8 cellular contexts compared by ENCODE assay signal in the genomic region with DNA sequence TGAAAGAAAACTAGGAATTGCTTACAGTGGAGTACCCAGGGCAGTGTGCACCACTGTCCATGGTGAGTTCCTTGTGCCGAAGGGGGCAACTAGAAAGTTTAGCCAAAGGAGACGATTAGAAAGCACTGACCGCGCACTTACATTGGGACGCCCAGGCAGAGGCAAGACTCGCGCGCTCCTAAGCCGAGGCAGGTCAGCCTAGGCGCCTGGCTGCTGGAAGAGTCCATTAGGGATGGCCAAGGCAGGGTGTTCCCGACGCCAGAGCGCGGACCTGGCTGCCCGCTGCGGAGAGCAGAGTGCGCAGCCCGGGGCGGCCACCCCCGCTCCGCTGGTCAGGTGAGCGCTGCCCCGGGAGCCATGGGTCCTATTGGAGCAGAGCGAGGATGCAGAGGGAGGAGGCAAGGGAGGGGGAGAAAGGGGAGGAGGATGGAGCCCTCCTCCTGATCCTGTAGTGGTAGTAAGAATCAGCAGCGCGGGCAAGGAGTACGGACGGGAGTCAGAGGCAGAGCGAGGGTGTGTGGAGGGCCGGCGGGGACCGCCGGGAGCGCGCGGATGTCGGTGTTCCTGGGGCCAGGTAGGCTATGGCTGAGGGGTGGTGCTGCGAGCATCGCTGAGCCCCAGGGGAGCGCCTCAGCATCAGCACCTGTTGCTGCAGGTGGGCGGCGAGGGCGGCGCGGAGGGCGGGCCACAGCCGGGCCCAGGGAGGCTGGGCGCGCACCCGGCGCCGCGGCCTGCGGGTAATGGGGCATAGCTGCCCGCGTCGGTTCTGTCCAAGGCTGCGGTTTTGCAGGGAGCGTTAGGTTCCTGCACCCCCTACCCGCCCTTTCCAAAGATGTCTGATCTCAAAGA. TPM values are rescaled to one million over a fixed set of nuclear protein-coding genes. Genes with fewer than 3 reads are reported as not detected.
DNase-seq lines count a peak whose midpoint lies in the region; ATAC-seq and TF ChIP-seq lines count a peak whose summit lies in the region.

A gene with protein sequence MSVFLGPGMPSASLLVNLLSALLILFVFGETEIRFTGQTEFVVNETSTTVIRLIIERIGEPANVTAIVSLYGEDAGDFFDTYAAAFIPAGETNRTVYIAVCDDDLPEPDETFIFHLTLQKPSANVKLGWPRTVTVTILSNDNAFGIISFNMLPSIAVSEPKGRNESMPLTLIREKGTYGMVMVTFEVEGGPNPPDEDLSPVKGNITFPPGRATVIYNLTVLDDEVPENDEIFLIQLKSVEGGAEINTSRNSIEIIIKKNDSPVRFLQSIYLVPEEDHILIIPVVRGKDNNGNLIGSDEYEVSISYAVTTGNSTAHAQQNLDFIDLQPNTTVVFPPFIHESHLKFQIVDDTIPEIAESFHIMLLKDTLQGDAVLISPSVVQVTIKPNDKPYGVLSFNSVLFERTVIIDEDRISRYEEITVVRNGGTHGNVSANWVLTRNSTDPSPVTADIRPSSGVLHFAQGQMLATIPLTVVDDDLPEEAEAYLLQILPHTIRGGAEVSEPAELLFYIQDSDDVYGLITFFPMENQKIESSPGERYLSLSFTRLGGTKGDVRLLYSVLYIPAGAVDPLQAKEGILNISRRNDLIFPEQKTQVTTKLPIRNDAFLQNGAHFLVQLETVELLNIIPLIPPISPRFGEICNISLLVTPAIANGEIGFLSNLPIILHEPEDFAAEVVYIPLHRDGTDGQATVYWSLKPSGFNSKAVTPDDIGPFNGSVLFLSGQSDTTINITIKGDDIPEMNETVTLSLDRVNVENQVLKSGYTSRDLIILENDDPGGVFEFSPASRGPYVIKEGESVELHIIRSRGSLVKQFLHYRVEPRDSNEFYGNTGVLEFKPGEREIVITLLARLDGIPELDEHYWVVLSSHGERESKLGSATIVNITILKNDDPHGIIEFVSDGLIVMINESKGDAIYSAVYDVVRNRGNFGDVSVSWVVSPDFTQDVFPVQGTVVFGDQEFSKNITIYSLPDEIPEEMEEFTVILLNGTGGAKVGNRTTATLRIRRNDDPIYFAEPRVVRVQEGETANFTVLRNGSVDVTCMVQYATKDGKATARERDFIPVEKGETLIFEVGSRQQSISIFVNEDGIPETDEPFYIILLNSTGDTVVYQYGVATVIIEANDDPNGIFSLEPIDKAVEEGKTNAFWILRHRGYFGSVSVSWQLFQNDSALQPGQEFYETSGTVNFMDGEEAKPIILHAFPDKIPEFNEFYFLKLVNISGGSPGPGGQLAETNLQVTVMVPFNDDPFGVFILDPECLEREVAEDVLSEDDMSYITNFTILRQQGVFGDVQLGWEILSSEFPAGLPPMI (N-terminal part only) (plus strand): TSS at position 454 of the 849 bp plus-strand sequence. CDS start 99 bp downstream, at position 553.

- no peak within 1 kb of the TSS for H3K56ac ChIP-seq in IMR-90 (ENCODE audit: extremely low read depth, insufficient read depth, low read length)

- no peaks in the 10 kb centered on the region for H3K36me3 Mint-ChIP-seq in activated CD4-positive, alpha-beta T cell treated with anti-CD3 and anti-CD28 coated beads, Interleukin-2, amount 10 ng/mL, durations not matched to agents 24 days and 14 days (ENCODE audit: low read depth)
- no peaks in the 10 kb centered on the region for H3K36me3 Mint-ChIP-seq in endothelial cell (ENCODE audit: low read depth, unreplicated experiment)

- no peaks in the 10 kb centered on the region for H4K20me1 ChIP-seq in IMR-90 (ENCODE audit: insufficient read depth, low read length)

- H4K8ac ChIP-seq in IMR-90 (ENCODE audit: low read depth in 2 of 2, low read length in 2 of 2) = no peak within 1 kb of the TSS
- H4K8ac ChIP-seq in mesenchymal stem cell (ENCODE audit: low read length) = no peak within 1 kb of the TSS

- H4K5ac ChIP-seq in IMR-90 (ENCODE audit: low read depth, low read length) = no peak within 1 kb of the TSS

- TF ChIP-seq CTCF in IMR-90 (conservative IDR thresholded peaks at IDR 0.05; ENCODE audit: low read depth, low read length) (no peak), endothelial cell (IDR thresholded peaks at IDR 0.05; ENCODE audit: unreplicated experiment) (no peak), tibial artery (IDR thresholded peaks at IDR 0.05) (no peak)

- H3K9me1 ChIP-seq in IMR-90 (ENCODE audit: insufficient read depth, low read length) = no peaks in the 10 kb centered on the region

- H3K23ac ChIP-seq in IMR-90 (ENCODE audit: low read depth, low read length) (no peak within 1 kb of the TSS), mesenchymal stem cell (ENCODE audit: low read length in 2 of 2) (peak within 1 kb of the TSS in 1 of 2 experiments; percentile 48)

- H3K27ac ChIP-seq in IMR-90 (ENCODE audit: insufficient read depth, low read length) = no peak within 1 kb of the TSS
- H3K27ac ChIP-seq in SJSA1 = no peak within 1 kb of the TSS
- H3K27ac ChIP-seq in mesenchymal stem cell (ENCODE audit: low read length, poor library complexity, severe bottlenecking) = no peak within 1 kb of the TSS
- no peak within 1 kb of the TSS for H3K27ac ChIP-seq in tibial artery

- peak within 1 kb of the TSS; percentile 13 for H2AFZ ChIP-seq in IMR-90 (replicated peaks; ENCODE audit: low read length, poor library complexity)
- H2AFZ ChIP-seq in mesenchymal stem cell (ENCODE audit: low read depth, low read length) = peak within 1 kb of the TSS; percentile 20

- no peak within 1 kb of the TSS for H2BK120ac ChIP-seq in IMR-90 (ENCODE audit: low read depth, low read length)
- no peak within 1 kb of the TSS for H2BK120ac ChIP-seq in mesenchymal stem cell (ENCODE audit: low read depth, low read length)

- peaks cover 65% of the 10 kb centered on the region for H3K27me3 Mint-ChIP-seq in activated CD4-positive, alpha-beta T cell treated with anti-CD3 and anti-CD28 coated beads, Interleukin-2, amount 10 ng/mL, durations not matched to agents 24 days and 14 days
- H3K27me3 Mint-ChIP-seq in endothelial cell (ENCODE audit: unreplicated experiment) = no peaks in the 10 kb centered on the region

- H3K27ac Mint-ChIP-seq in activated CD4-positive, alpha-beta T cell treated with anti-CD3 and anti-CD28 coated beads, Interleukin-2, amount 10 ng/mL, durations not matched to agents 24 days and 14 days = no peak within 1 kb of the TSS
- H3K27ac Mint-ChIP-seq in endothelial cell (ENCODE audit: unreplicated experiment) = peak within 1 kb of the TSS; percentile 45

- H4K91ac ChIP-seq in IMR-90 (ENCODE audit: insufficient read depth, low read depth, low read length) (no peak within 1 kb of the TSS), mesenchymal stem cell (ENCODE audit: low read length) (no peak within 1 kb of the TSS)

- H3K9me3 Mint-ChIP-seq in activated CD4-positive, alpha-beta T cell treated with anti-CD3 and anti-CD28 coated beads, Interleukin-2, amount 10 ng/mL, durations not matched to agents 24 days and 14 days = no peaks in the 10 kb centered on the region
- H3K9me3 Mint-ChIP-seq in endothelial cell (ENCODE audit: unreplicated experiment) = no peaks in the 10 kb centered on the region

- H3K4me1 Mint-ChIP-seq in activated CD4-positive, alpha-beta T cell treated with anti-CD3 and anti-CD28 coated beads, Interleukin-2, amount 10 ng/mL, durations not matched to agents 24 days and 14 days = peaks cover 7% of the 10 kb centered on the region
- peaks cover 30% of the 10 kb centered on the region for H3K4me1 Mint-ChIP-seq in endothelial cell (ENCODE audit: unreplicated experiment)

- no peak within 1 kb of the TSS for H3K14ac ChIP-seq in IMR-90 (replicated peaks; ENCODE audit: low read depth, low read length)
- H3K14ac ChIP-seq in mesenchymal stem cell (ENCODE audit: low read length in 2 of 2) = no peak within 1 kb of the TSS

- POLR2A ChIA-PET in IMR-90 (lab: Charles Lee; ENCODE audit: unreplicated experiment) = no interaction called here

- H3K4ac ChIP-seq in IMR-90 (ENCODE audit: low read depth, low read length) = no peak within 1 kb of the TSS
- no peak within 1 kb of the TSS for H3K4ac ChIP-seq in mesenchymal stem cell (ENCODE audit: low read depth in 1 of 2, low read length in 2 of 2)

- CTCF ChIA-PET in IMR-90 (lab: Yijun Ruan, JAX) = no interaction called here

- H3K9ac ChIP-seq in IMR-90 (ENCODE audit: low read depth, low read length) (no peak within 1 kb of the TSS), mesenchymal stem cell (ENCODE audit: low read length) (no peak within 1 kb of the TSS)

- H3K79me1 ChIP-seq in IMR-90 (ENCODE audit: low read depth in 1 of 2, low read length in 2 of 2) = no peaks in the 10 kb centered on the region
- no peaks in the 10 kb centered on the region for H3K79me1 ChIP-seq in mesenchymal stem cell (replicated peaks; ENCODE audit: low read length, poor library complexity, severe bottlenecking)

- intact Hi-C loops in activated CD4-positive, alpha-beta T cell treated with anti-CD3 and anti-CD28 coated beads, Interleukin-2, amount 10 ng/mL, durations not matched to agents 24 days and 14 days (cut with micrococcal nuclease) = no loop called here
- intact Hi-C loops in IMR-90 (cut with micrococcal nuclease) (no loop called here), tibial artery (cut with DNase I; ENCODE audit: low total_unique reads) (no loop called here)

- peak within 1 kb of the TSS; percentile 60 for H3K4me3 Mint-ChIP-seq in activated CD4-positive, alpha-beta T cell treated with anti-CD3 and anti-CD28 coated beads, Interleukin-2, amount 10 ng/mL, durations not matched to agents 24 days and 14 days
- H3K4me3 Mint-ChIP-seq in endothelial cell (ENCODE audit: unreplicated experiment) = peak within 1 kb of the TSS; percentile 99

- no peak within 1 kb of the TSS for H3K18ac ChIP-seq in IMR-90 (ENCODE audit: low read depth, low read length)
- no peak within 1 kb of the TSS for H3K18ac ChIP-seq in mesenchymal stem cell (ENCODE audit: low read depth in 1 of 2, low read length in 2 of 2)

- no peak within 1 kb of the TSS for H2BK12ac ChIP-seq in mesenchymal stem cell (ENCODE audit: low read length in 2 of 2)

- no TSS peak for BruUV-seq in IMR-90 (replicated peaks; lab: Mats Ljungman, UMichigan)

- H3K4me3 ChIP-seq in IMR-90 (ENCODE audit: insufficient read depth, low read depth, low read length) (no peak within 1 kb of the TSS; the same call in 1 of the 2 replicates), SJSA1 (peak within 1 kb of the TSS; percentile 11; the same call in 1 of the 2 replicates), mesenchymal stem cell (ENCODE audit: insufficient read depth in 1 of 2, low read depth in 1 of 2, low read length in 2 of 2) (peak within 1 kb of the TSS; percentile 51 to 72), tibial artery (peak within 1 kb of the TSS; percentile 24 to 30)

- H3K36me3 ChIP-seq in IMR-90 (ENCODE audit: control insufficient read depth, insufficient read depth, low read length) = no peaks in the 10 kb centered on the region
- no peaks in the 10 kb centered on the region for H3K36me3 ChIP-seq in SJSA1
- no peaks in the 10 kb centered on the region for H3K36me3 ChIP-seq in mesenchymal stem cell (ENCODE audit: control insufficient read depth in 1 of 2, insufficient read depth in 2 of 2, low read depth in 1 of 2, low read length in 2 of 2)
- H3K36me3 ChIP-seq in tibial artery = no peaks in the 10 kb centered on the region

- no peak for TF ChIP-seq POLR2A in IMR-90 (IDR thresholded peaks at IDR 0.05; ENCODE audit: low read depth, low read length)

- dilution Hi-C loops in IMR-90 (cut with HindIII; ENCODE audit: low sequenced_read_pairs, unreplicated experiment) = no loop called here

- H3K4me2 ChIP-seq in IMR-90 (ENCODE audit: low read depth, low read length) (peak within 1 kb of the TSS; percentile 25; the same call in 1 of the 2 replicates), mesenchymal stem cell (ENCODE audit: low read length, poor library complexity, severe bottlenecking) (peak within 1 kb of the TSS; percentile 90)

- DNase-seq in activated CD4-positive, alpha-beta T cell treated with anti-CD3 and anti-CD28 coated beads, Interleukin-2, amount 10 ng/mL, durations not matched to agents 24 days and 14 days = no peak
- DNase-seq in activated CD4-positive, alpha-beta T cell treated with anti-CD3 and anti-CD28 coated beads for 1 hour = no peak
- peak; percentile 1 for DNase-seq in IMR-90
- peak; percentile 20 to 43 for DNase-seq in SJSA1 (ENCODE audit: low read depth in 1 of 2, low spot score in 2 of 2)
- peak; percentile 94 for DNase-seq in endothelial cell (ENCODE audit: low spot score)
- DNase-seq in mesenchymal stem cell = peak; percentile 45
- peak in 1 of 2 donors; percentile 60 for DNase-seq in tibial artery
- no peak for DNase-seq in GDM1 (lab: John Stamatoyannopoulos, UW)

- no peak for TF ChIP-seq RAD21 in IMR-90 (IDR thresholded peaks at IDR 0.05; ENCODE audit: low read length)

- peak; percentile 54 for ATAC-seq in IMR-90 (ENCODE audit: low read depth)

- no peaks in the 10 kb centered on the region for H3K4me1 ChIP-seq in IMR-90 (ENCODE audit: control insufficient read depth, insufficient read depth, low read length)
- H3K4me1 ChIP-seq in SJSA1 (replicated peaks) = peaks cover 7% of the 10 kb centered on the region
- peaks cover 8% of the 10 kb centered on the region for H3K4me1 ChIP-seq in mesenchymal stem cell (ENCODE audit: control insufficient read depth, insufficient read depth, low read depth, low read length)
- peaks cover 0 to 13% (median 11%) of the 10 kb centered on the region in 4 donors for H3K4me1 ChIP-seq in tibial artery

- H2BK20ac ChIP-seq in IMR-90 (ENCODE audit: low read depth, low read length) = no peak within 1 kb of the TSS

- WGBS in IMR-90 (ENCODE audit: extremely low coverage in 2 of 2, insufficient read length in 1 of 2), 2 experiments = 3% methylated on average over 13 of the region's 60 CpGs; no CpG with 5 or more reads in 1 of the 2 experiments
- WGBS in mesenchymal stem cell = 1% methylated on average over 44 of the region's 60 CpGs

- no peak within 1 kb of the TSS for H2AK9ac ChIP-seq in IMR-90 (replicated peaks; ENCODE audit: low read depth, low read length, poor library complexity)

- H3K9me3 ChIP-seq in IMR-90 (ENCODE audit: control insufficient read depth, insufficient read depth, low read length) = no peaks in the 10 kb centered on the region
- H3K9me3 ChIP-seq in SJSA1 (replicated peaks) = no peaks in the 10 kb centered on the region
- no peaks in the 10 kb centered on the region for H3K9me3 ChIP-seq in mesenchymal stem cell (ENCODE audit: control insufficient read depth, low read length)
- no peaks in the 10 kb centered on the region for H3K9me3 ChIP-seq in tibial artery

- H2AK5ac ChIP-seq in IMR-90 (ENCODE audit: low read depth, low read length) (no peak within 1 kb of the TSS), mesenchymal stem cell (ENCODE audit: low read length, severe bottlenecking) (no peak within 1 kb of the TSS)

- in situ Hi-C loops in IMR-90 (cut with MboI; ENCODE audit: low sequenced_read_pairs) = no loop called here

- H2BK15ac ChIP-seq in IMR-90 (ENCODE audit: low read depth, low read length) = no peak within 1 kb of the TSS
- no peak within 1 kb of the TSS for H2BK15ac ChIP-seq in mesenchymal stem cell (ENCODE audit: low read depth, poor library complexity, severe bottlenecking)

- H3K27me3 ChIP-seq in IMR-90 (ENCODE audit: control insufficient read depth, insufficient read depth, low read length) (peaks cover 27% of the 10 kb centered on the region), SJSA1 (replicated peaks) (peaks cover 67% of the 10 kb centered on the region), mesenchymal stem cell (ENCODE audit: control insufficient read depth in 1 of 2, insufficient read depth in 1 of 2, low read length in 2 of 2) (peaks cover 43 to 73% of the 10 kb centered on the region in 2 experiments), tibial artery (peaks cover 0 to 44% of the 10 kb centered on the region in 2 donors)

- H2BK5ac ChIP-seq in IMR-90 (ENCODE audit: low read depth, low read length, poor library complexity, severe bottlenecking) = no peak within 1 kb of the TSS
- H2BK5ac ChIP-seq in mesenchymal stem cell (ENCODE audit: low read depth, low read length, poor library complexity, severe bottlenecking) = no peak within 1 kb of the TSS

RNA-seq across cellular contexts. Expression of the gene that starts here (rescaled TPM):
- total RNA-seq in activated CD4-positive, alpha-beta T cell treated with anti-CD3 and anti-CD28 coated beads, Interleukin-2, amount 10 ng/mL, durations not matched to agents 24 days and 14 days = 0.63 TPM in 1 of 2 replicates, not detected in the other
- under 0.01 TPM in 2 replicates for total RNA-seq in IMR-90 (2012; rRNA removed)
- 0.09 TPM in 1 of 2 replicates, not detected in the other for polyA plus RNA-seq in IMR-90 (2012; rRNA removed)
- polyA plus RNA-seq in IMR-90 (2012; cell fraction: cytosol; rRNA removed) = 0.02 and 0.04 TPM in 2 replicates
- 0.06 TPM in 1 of 2 replicates, not detected in the other for polyA plus RNA-seq in IMR-90 (2012; cell fraction: nucleus; rRNA removed; ENCODE audit: low replicate concordance)
- total RNA-seq in SJSA1 (2014; rRNA removed; shearing (Covaris generic)) = 0.13 TPM in 1 of 2 replicates, not detected in the other
- 23.1 TPM for total RNA-seq in endothelial cell (ENCODE audit: unreplicated experiment)
- polyA plus RNA-seq in mesenchymal stem cell (2013, experiment 1 of 2) = 0.36 TPM
- 0.29 TPM for polyA plus RNA-seq in mesenchymal stem cell (2013, experiment 2 of 2)

Comparison
In these comparisons a context has a peak if more than half of its experiments do, and no peak if none do; other contexts are left out.
1. RNA of the gene that starts here (total RNA-seq): 23.1 TPM in endothelial cell (single experiment); 0.63 TPM in activated CD4-positive, alpha-beta T cell treated with anti-CD3 and anti-CD28 coated beads, Interleukin-2, amount 10 ng/mL, durations not matched to agents 24 days and 14 days, 0.13 TPM in SJSA1 and under 0.01 TPM in IMR-90; every median in the first group is over 10 times any median in the second.
2. Peak in DNase-seq, ATAC-seq and H3K4me2 ChIP-seq in IMR-90; RNA of the gene not detected or under 1 TPM.
3. Peak in DNase-seq and H3K4me3 ChIP-seq in SJSA1; RNA of the gene not detected or under 1 TPM.
4. DNase-seq: peak in endothelial cell (single experiment) and mesenchymal stem cell (single experiment); none in activated CD4-positive, alpha-beta T cell treated with anti-CD3 and anti-CD28 coated beads, Interleukin-2, amount 10 ng/mL, durations not matched to agents 24 days and 14 days (single experiment), activated CD4-positive, alpha-beta T cell treated with anti-CD3 and anti-CD28 coated beads for 1 hour (single experiment) and GDM1 (single experiment).